22 cellular contexts compared by ENCODE assay signal in genomic region chr10:20901110-20901509, GRCh38.
"Had no signal": no experiment of that assay in that cellular context is flagged by ENCODE, and none has a peak within 500 bp of the region (broad histone marks: within the 10 kb centered on the region; RNA-seq: fewer than 3 reads in every experiment).

No MANE protein-coding gene starts in this region.

- H3K9me3 ChIP-seq: colonic mucosa, esophagus squamous epithelium, gastrocnemius medialis, heart right ventricle, left lung, lower lobe of right lung, mucosa of descending colon had no signal

- DNase-seq: colonic mucosa; cortex of kidney; effector CD8-positive, alpha-beta T cell; effector memory CD8-positive, alpha-beta T cell; endodermal cell; erythroblast; esophagus squamous epithelium; foreskin fibroblast; foreskin melanocyte; gastrocnemius medialis; glutamatergic neuron; head of caudate nucleus; heart right ventricle; hippocampal formation; left cardiac atrium; left lung; left ventricle myocardium superior; lower lobe of right lung; mesenchymal stem cell; mucosa of descending colon; naive B cell had no signal

- H3K27ac ChIP-seq: colonic mucosa, epithelial cell of prostate, esophagus squamous epithelium, gastrocnemius medialis, heart right ventricle, left lung, lower lobe of right lung had no signal

- H3K4me1 ChIP-seq: colonic mucosa, gastrocnemius medialis, left lung, lower lobe of right lung had no signal

- H3K36me3 ChIP-seq: colonic mucosa, gastrocnemius medialis, heart right ventricle, left lung, lower lobe of right lung had no signal

- H3K27me3 ChIP-seq: colonic mucosa, esophagus squamous epithelium, gastrocnemius medialis, heart right ventricle, left lung had no signal

- H3K4me3 ChIP-seq: colonic mucosa, esophagus squamous epithelium, gastrocnemius medialis, heart right ventricle, left lung, lower lobe of right lung, mucosa of descending colon had no signal
